Comparison of ENCODE assay signal across 24 cellular contexts in genomic region chr19:1978346-1978894, GRCh38.
"Had no signal": no experiment of that assay in that cellular context is flagged by ENCODE, and none has a peak within 500 bp of the region (broad histone marks: within the 10 kb centered on the region; RNA-seq: fewer than 3 reads in every experiment).

No MANE protein-coding gene starts in this region.

- H3K27ac ChIP-seq: dorsolateral prefrontal cortex, epithelial cell of prostate, ovary, psoas muscle, sigmoid colon, suprapubic skin, transverse colon, vagina had no signal

- H3K4me3 Mint-ChIP-seq: memory B cell; natural killer cell; stimulated activated effector memory CD8-positive, alpha-beta T cell treated with anti-CD3 and anti-CD28 coated beads, Interleukin-12 subunit alpha, Interleukin-12 subunit beta, amount 100 ng/mL, for 72 hours; stimulated activated naive CD8-positive, alpha-beta T cell treated with anti-CD3 and anti-CD28 coated beads, Interleukin-15, Interleukin-2, amounts not matched to agents 100 ng/mL and 50 ng/mL, for 24 hours had no signal

- FAIRE-seq: colon, frontal cortex, keratinocyte had no signal

- H3K4me3 ChIP-seq: dorsolateral prefrontal cortex, lung, ovary, psoas muscle, sigmoid colon, suprapubic skin, transverse colon, vagina had no signal

- H3K27me3 Mint-ChIP-seq: memory B cell; stimulated activated naive CD8-positive, alpha-beta T cell treated with anti-CD3 and anti-CD28 coated beads, Interleukin-15, Interleukin-2, amounts not matched to agents 100 ng/mL and 50 ng/mL, for 24 hours had no signal

- H3K9me3 ChIP-seq: ovary, psoas muscle, sigmoid colon, suprapubic skin, transverse colon, vagina had no signal

- ATAC-seq: left lobe of liver; natural killer cell; right cardiac atrium; stimulated activated effector memory CD8-positive, alpha-beta T cell treated with anti-CD3 and anti-CD28 coated beads, Interleukin-12 subunit alpha, Interleukin-12 subunit beta, amount 100 ng/mL, for 72 hours had no signal

- H3K36me3 ChIP-seq: ovary had no signal

- DNase-seq: dorsolateral prefrontal cortex; effector CD4-positive, alpha-beta T cell; hypothalamus; natural killer cell; occipital lobe; ovary; posterior cingulate gyrus; psoas muscle; sigmoid colon; stimulated activated CD4-positive, alpha-beta T cell treated with anti-CD3 and anti-CD28 coated beads, Interleukin-2, amount 100 ng/mL, for 24 hours; stimulated activated CD4-positive, alpha-beta T cell treated with anti-CD3 and anti-CD28 coated beads, Interleukin-4, amount 100 ng/mL, for 24 hours; transverse colon had no signal

- H3K36me3 Mint-ChIP-seq: natural killer cell had no signal

- H3K9me3 Mint-ChIP-seq: memory B cell; natural killer cell; stimulated activated effector memory CD8-positive, alpha-beta T cell treated with anti-CD3 and anti-CD28 coated beads, Interleukin-12 subunit alpha, Interleukin-12 subunit beta, amount 100 ng/mL, for 72 hours; stimulated activated naive CD8-positive, alpha-beta T cell treated with anti-CD3 and anti-CD28 coated beads, Interleukin-15, Interleukin-2, amounts not matched to agents 100 ng/mL and 50 ng/mL, for 24 hours had no signal

- H3K27ac Mint-ChIP-seq: memory B cell; natural killer cell; stimulated activated effector memory CD8-positive, alpha-beta T cell treated with anti-CD3 and anti-CD28 coated beads, Interleukin-12 subunit alpha, Interleukin-12 subunit beta, amount 100 ng/mL, for 72 hours; stimulated activated naive CD8-positive, alpha-beta T cell treated with anti-CD3 and anti-CD28 coated beads, Interleukin-15, Interleukin-2, amounts not matched to agents 100 ng/mL and 50 ng/mL, for 24 hours had no signal

- H3K4me1 ChIP-seq: psoas muscle, sigmoid colon, suprapubic skin, transverse colon had no signal

- H3K27me3 ChIP-seq: dorsolateral prefrontal cortex, ovary, sigmoid colon, suprapubic skin, transverse colon, vagina had no signal
